8 cellular contexts compared by ENCODE assay signal in the genomic region with DNA sequence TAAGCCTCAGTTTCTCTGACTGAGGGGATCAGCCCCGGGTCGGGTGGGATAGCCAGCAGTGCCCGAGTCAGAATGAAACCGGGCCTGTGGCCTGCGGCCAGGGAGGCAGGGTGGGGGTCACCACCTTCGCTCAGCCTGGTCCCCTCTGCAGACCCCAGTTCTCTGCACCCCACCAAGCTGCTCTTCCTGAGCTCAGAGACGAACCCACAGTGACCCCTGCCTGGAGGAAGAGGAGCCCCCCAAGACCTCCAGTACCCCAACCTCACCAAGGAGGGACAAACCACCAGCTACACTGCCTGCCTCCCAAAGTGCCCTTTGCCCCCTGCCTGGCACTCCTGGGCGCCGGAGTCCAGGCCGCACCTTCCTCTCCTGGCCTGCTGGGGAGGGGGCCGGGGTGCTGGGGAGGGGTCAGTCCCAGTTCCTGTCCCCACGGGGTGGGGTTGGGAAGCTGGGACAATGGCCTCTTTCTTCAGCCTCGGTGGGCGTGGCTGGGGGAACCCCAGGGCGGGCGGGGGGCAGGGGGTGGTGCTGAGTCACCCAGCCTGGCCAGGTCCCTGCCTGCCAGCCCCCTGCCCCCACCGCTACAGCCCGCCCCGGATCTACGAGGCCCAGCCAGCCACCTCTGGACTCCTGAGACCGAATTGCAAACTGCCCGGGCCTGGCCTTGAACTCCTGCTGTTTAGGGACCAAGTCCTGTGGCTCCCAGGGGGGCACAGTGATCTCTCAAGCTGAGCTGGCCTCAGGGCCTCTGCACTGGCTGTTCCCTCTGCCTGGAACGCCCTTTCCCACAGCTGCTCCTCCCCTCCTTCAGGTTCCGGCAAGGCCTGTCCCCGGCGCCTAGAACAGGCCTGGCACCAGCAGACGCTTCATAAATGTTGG. TPM values are rescaled to one million over a fixed set of nuclear protein-coding genes. Genes with fewer than 3 reads are reported as not detected.
DNase-seq lines count a peak whose midpoint lies in the region; TF ChIP-seq lines count a peak whose summit lies in the region.

No MANE protein-coding gene starts in this region.

- peak overlapping the region in 7 of 8 donors; percentile 50 to 96 (median 76) for H3K27ac Mint-ChIP-seq in CD8-positive, alpha-beta memory T cell
- H3K27ac Mint-ChIP-seq in osteocyte (ENCODE audit: unreplicated experiment) = peak overlapping the region; percentile 68

- POLR2A ChIA-PET in CD8-positive, alpha-beta memory T cell (lab: Charles Lee) = no interaction called here

- H3K9me3 Mint-ChIP-seq in CD8-positive, alpha-beta memory T cell = no peaks in the 10 kb centered on the region
- H3K9me3 Mint-ChIP-seq in osteocyte (ENCODE audit: unreplicated experiment) = no peaks in the 10 kb centered on the region

- H3K36me3 ChIP-seq in CD8-positive, alpha-beta memory T cell (ENCODE audit: insufficient read depth, low read length) = peaks cover 16% of the 10 kb centered on the region

- H3K4me3 Mint-ChIP-seq in CD8-positive, alpha-beta memory T cell = peak overlapping the region in 6 of 7 donors; percentile 23 to 74 (median 64)
- H3K4me3 Mint-ChIP-seq in osteocyte (ENCODE audit: unreplicated experiment) = peak overlapping the region; percentile 39

- CTCF ChIA-PET in CD8-positive, alpha-beta memory T cell (lab: Charles Lee) = no interaction called here

- H3K36me3 Mint-ChIP-seq in CD8-positive, alpha-beta memory T cell = peaks cover 13 to 76% (median 18%) of the 10 kb centered on the region in 3 donors
- H3K36me3 Mint-ChIP-seq in osteocyte (ENCODE audit: unreplicated experiment) = peaks cover 25% of the 10 kb centered on the region

- H3K9me3 ChIP-seq in CD8-positive, alpha-beta memory T cell (ENCODE audit: low read length) = no peaks in the 10 kb centered on the region

- no peak overlapping the region for H3K27ac ChIP-seq in CD8-positive, alpha-beta memory T cell (ENCODE audit: low read depth, low read length)

- H3K4me3 ChIP-seq in CD8-positive, alpha-beta memory T cell (ENCODE audit: low read length) = no peak overlapping the region
- H3K4me3 ChIP-seq in fibroblast of villous mesenchyme (ENCODE audit: low read depth, low read length) = peak overlapping the region; percentile 2

- H3K27me3 ChIP-seq in CD8-positive, alpha-beta memory T cell (ENCODE audit: insufficient read depth, low read length, poor library complexity, severe bottlenecking) = no peaks in the 10 kb centered on the region

- peaks cover 31 to 58% (median 42%) of the 10 kb centered on the region in 3 donors for H3K4me1 Mint-ChIP-seq in CD8-positive, alpha-beta memory T cell
- peaks cover 31% of the 10 kb centered on the region for H3K4me1 Mint-ChIP-seq in osteocyte (ENCODE audit: unreplicated experiment)

- TF ChIP-seq CTCF in fibroblast of villous mesenchyme (IDR thresholded peaks at IDR 0.05; ENCODE audit: insufficient read depth, low read depth, low read length) (no peak), osteocyte (IDR thresholded peaks at IDR 0.05) (no peak)

- H3K27me3 Mint-ChIP-seq in CD8-positive, alpha-beta memory T cell = peaks cover 0 to 6% of the 10 kb centered on the region in 2 donors
- H3K27me3 Mint-ChIP-seq in osteocyte (ENCODE audit: unreplicated experiment) = no peaks in the 10 kb centered on the region

- peak in 1 of 5 donors; percentile 32 for DNase-seq in CD8-positive, alpha-beta memory T cell
- peak; percentile 83 for DNase-seq in RPMI7951 (ENCODE audit: low read depth)
- DNase-seq in fibroblast of villous mesenchyme (ENCODE audit: low read depth) = no peak
- DNase-seq in osteocyte (ENCODE audit: extremely low spot score, unreplicated experiment) = no peak
- DNase-seq in NCI-H1048 (lab: John Stamatoyannopoulos, UW) = no peak
- no peak for DNase-seq in central memory CD4-positive, alpha-beta T cell
- DNase-seq in ureter (ENCODE audit: low spot score) = no peak
- DNase-seq in UCSD-AML1 (lab: John Stamatoyannopoulos, UW; ENCODE audit: unreplicated experiment) = no peak

- peaks cover 14% of the 10 kb centered on the region for H3K4me1 ChIP-seq in CD8-positive, alpha-beta memory T cell (ENCODE audit: insufficient read depth, low read length)

RNA-seq across cellular contexts. Expression of a gene that starts 14.3 kb away (rescaled TPM):
- total RNA-seq in CD8-positive, alpha-beta memory T cell = 10 to 100 TPM; 44.1 to 46.8 TPM
- polyA plus RNA-seq in CD8-positive, alpha-beta memory T cell = 86.1 TPM
- total RNA-seq in RPMI7951 (2014; rRNA removed; shearing (Covaris generic)) = 4.3 and 10.2 TPM in 2 replicates
- total RNA-seq in fibroblast of villous mesenchyme (30.9 and 31.5 TPM in 2 replicates), osteocyte (29.4 and 30.0 TPM in 2 replicates), ureter (63.8 TPM)

RNA-seq across cellular contexts. Expression of a gene that starts 44.8 kb away (rescaled TPM):
- total RNA-seq in CD8-positive, alpha-beta memory T cell = 10 to 100 TPM; 29.1 to 33.8 TPM
- polyA plus RNA-seq in CD8-positive, alpha-beta memory T cell = 6.3 TPM
- total RNA-seq in RPMI7951 (2014; rRNA removed; shearing (Covaris generic)) = 12.5 and 15.9 TPM in 2 replicates
- total RNA-seq in fibroblast of villous mesenchyme (17.3 and 26.7 TPM in 2 replicates), osteocyte (28.8 and 29.4 TPM in 2 replicates), ureter (27.3 TPM)
